1 cellular context compared by ENCODE assay signal in the genomic region with DNA sequence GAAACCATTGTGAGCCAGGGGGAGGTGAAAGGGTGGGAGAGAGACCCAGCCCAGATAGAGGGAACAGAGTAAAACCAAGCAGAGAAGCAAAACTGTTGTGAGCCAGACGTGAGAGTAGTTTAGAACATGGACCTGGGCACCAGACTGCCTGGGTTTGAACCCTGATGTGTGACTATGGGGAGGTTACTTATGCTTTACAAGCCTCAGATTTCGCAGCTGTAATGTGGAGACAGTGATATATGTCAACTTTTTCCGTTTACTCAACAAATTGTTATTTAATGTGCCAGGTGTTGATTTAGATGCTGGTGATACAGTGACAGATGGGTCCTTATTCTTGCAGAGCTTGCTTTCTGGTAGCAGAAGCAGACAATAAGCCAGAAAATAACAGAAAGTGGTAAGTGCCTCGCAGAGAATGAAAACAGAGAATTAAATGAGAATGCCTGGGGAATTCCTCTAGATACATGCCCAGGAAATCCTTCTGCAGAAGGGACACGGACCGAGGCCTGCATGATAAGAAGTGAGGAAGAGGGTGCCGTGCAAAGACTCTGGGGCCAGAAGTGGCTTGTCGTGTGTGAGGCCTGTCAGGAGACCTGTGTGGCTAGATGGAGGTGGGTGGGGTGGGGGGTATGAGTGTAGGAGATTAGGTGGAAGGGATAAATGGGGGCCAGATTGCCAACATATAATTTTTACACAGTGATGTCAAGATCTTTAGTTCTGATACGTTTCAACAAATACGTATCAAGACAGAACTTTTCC.
TF ChIP-seq lines count a peak whose summit lies in the region.

No MANE protein-coding gene starts in this region.

TF ChIP-seq in WTC11, 78 proteins besides CTCF, POLR2A, EP300 and RAD21 (continued from another document):
- no peak for TF ChIP-seq ZNF423 (CRISPR knock-in tag; IDR thresholded peaks at IDR 0.05)
- TF ChIP-seq FOXK1 (CRISPR knock-in tag; IDR thresholded peaks at IDR 0.05) = no peak
- TF ChIP-seq GRHL2 (CRISPR knock-in tag; IDR thresholded peaks at IDR 0.05; ENCODE audit: insufficient replicate concordance, severe bottlenecking) = no peak
- no peak for TF ChIP-seq ATF1 (CRISPR knock-in tag; IDR thresholded peaks at IDR 0.05)
- no peak for TF ChIP-seq ZNF425 (CRISPR knock-in tag; conservative IDR thresholded peaks at IDR 0.05)
- TF ChIP-seq NR2C2 (CRISPR knock-in tag; IDR thresholded peaks at IDR 0.05) = no peak
- TF ChIP-seq, protein P1, sequence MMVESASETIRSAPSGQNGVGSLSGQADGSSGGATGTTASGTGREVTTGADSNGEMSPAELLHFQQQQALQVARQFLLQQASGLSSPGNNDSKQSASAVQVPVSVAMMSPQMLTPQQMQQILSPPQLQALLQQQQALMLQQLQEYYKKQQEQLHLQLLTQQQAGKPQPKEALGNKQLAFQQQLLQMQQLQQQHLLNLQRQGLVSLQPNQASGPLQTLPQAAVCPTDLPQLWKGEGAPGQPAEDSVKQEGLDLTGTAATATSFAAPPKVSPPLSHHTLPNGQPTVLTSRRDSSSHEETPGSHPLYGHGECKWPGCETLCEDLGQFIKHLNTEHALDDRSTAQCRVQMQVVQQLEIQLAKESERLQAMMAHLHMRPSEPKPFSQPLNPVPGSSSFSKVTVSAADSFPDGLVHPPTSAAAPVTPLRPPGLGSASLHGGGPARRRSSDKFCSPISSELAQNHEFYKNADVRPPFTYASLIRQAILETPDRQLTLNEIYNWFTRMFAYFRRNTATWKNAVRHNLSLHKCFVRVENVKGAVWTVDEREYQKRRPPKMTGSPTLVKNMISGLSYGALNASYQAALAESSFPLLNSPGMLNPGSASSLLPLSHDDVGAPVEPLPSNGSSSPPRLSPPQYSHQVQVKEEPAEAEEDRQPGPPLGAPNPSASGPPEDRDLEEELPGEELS (CRISPR knock-in tag; IDR thresholded peaks at IDR 0.05) = no peak
- TF ChIP-seq NFATC4 (CRISPR knock-in tag; IDR thresholded peaks at IDR 0.05) = no peak
